Comparison of ENCODE assay signal across 1 cellular context in genomic region chr10:99845837-99846382, GRCh38.
TF ChIP-seq lines count a peak whose summit lies in the region.

No MANE protein-coding gene starts in this region.

TF ChIP-seq in HEK293, 187 proteins besides CTCF, POLR2A, EP300 and RAD21 (continued from another document and continues in another):
- TF ChIP-seq REST (tag by site-specific recombination; IDR thresholded peaks at IDR 0.05), result no peak
- TF ChIP-seq ZNF510 (tag by site-specific recombination; IDR thresholded peaks at IDR 0.05; ENCODE audit: insufficient replicate concordance), result no peak
- no peak for TF ChIP-seq IKZF3 (tag by site-specific recombination; IDR thresholded peaks at IDR 0.05)
- no peak for TF ChIP-seq ZNF416 (tag by site-specific recombination; IDR thresholded peaks at IDR 0.05)
- no peak for TF ChIP-seq ZNF366 (tag by site-specific recombination; conservative IDR thresholded peaks at IDR 0.05)
- no peak for TF ChIP-seq PRDM1 (tag by site-specific recombination; IDR thresholded peaks at IDR 0.05)
- TF ChIP-seq MYNN (tag by site-specific recombination; IDR thresholded peaks at IDR 0.05; ENCODE audit: borderline replicate concordance), result no peak
- no peak for TF ChIP-seq ZNF398 (tag by site-specific recombination; IDR thresholded peaks at IDR 0.05)
- no peak for TF ChIP-seq ZXDB (tag by site-specific recombination; IDR thresholded peaks at IDR 0.05)
- peak; percentile 57 for TF ChIP-seq ZNF629 (tag by site-specific recombination; IDR thresholded peaks at IDR 0.05)
- no peak for TF ChIP-seq ZIC2 (tag by site-specific recombination; IDR thresholded peaks at IDR 0.05)
- TF ChIP-seq ZNF488 (tag by site-specific recombination; IDR thresholded peaks at IDR 0.05), result no peak
- TF ChIP-seq ZNF792 (tag by site-specific recombination; IDR thresholded peaks at IDR 0.05), result no peak
- no peak for TF ChIP-seq ZNF140 (tag by site-specific recombination; IDR thresholded peaks at IDR 0.05)
- TF ChIP-seq ZNF423 (tag by site-specific recombination; IDR thresholded peaks at IDR 0.05), result no peak
- TF ChIP-seq ZNF514 (tag by site-specific recombination; IDR thresholded peaks at IDR 0.05), result no peak
- no peak for TF ChIP-seq BCL6B (tag by site-specific recombination; IDR thresholded peaks at IDR 0.05)
- TF ChIP-seq ZNF580 (tag by site-specific recombination; IDR thresholded peaks at IDR 0.05), result no peak
- TF ChIP-seq ZSCAN16 (tag by site-specific recombination; IDR thresholded peaks at IDR 0.05), result no peak
- TF ChIP-seq ZNF785 (tag by site-specific recombination; IDR thresholded peaks at IDR 0.05), result no peak
- TF ChIP-seq KLF17 (tag by site-specific recombination; IDR thresholded peaks at IDR 0.05), result 0 out of 2 replicates have a peak, but pooled peaks have one; percentile 22
- no peak for TF ChIP-seq ZNF747 (tag by site-specific recombination; IDR thresholded peaks at IDR 0.05)
- TF ChIP-seq ZNF391 (tag by site-specific recombination; IDR thresholded peaks at IDR 0.05; ENCODE audit: borderline replicate concordance, low read depth), result no peak
- TF ChIP-seq GLIS1 (tag by site-specific recombination; IDR thresholded peaks at IDR 0.05), result no peak
- TF ChIP-seq ZFP69B (tag by site-specific recombination; IDR thresholded peaks at IDR 0.05), result 0 out of 2 replicates have a peak, but pooled peaks have one; percentile 28
- TF ChIP-seq MEIS1 (CRISPR knock-in tag; IDR thresholded peaks at IDR 0.05; ENCODE audit: borderline replicate concordance), result no peak
- TF ChIP-seq HOXD13 (CRISPR knock-in tag; IDR thresholded peaks at IDR 0.05; ENCODE audit: borderline replicate concordance), result no peak
- TF ChIP-seq PRDM6 (tag by site-specific recombination; IDR thresholded peaks at IDR 0.05), result no peak
- no peak for TF ChIP-seq ZNF16 (tag by site-specific recombination; IDR thresholded peaks at IDR 0.05; ENCODE audit: low read depth)
- no peak for TF ChIP-seq ZNF19 (tag by site-specific recombination; IDR thresholded peaks at IDR 0.05; ENCODE audit: low read depth)
- TF ChIP-seq ZNF37A (tag by site-specific recombination; IDR thresholded peaks at IDR 0.05), result no peak
- TF ChIP-seq ZNF791 (tag by site-specific recombination; IDR thresholded peaks at IDR 0.05), result no peak
- no peak for TF ChIP-seq ZNF404 (tag by site-specific recombination; IDR thresholded peaks at IDR 0.05)
- peak; percentile 67 for TF ChIP-seq ZNF639 (tag by site-specific recombination; IDR thresholded peaks at IDR 0.05)
- TF ChIP-seq ZNF518A (tag by site-specific recombination; conservative IDR thresholded peaks at IDR 0.05; ENCODE audit: low read depth), result no peak
- no peak for TF ChIP-seq ZNF658 (tag by site-specific recombination; IDR thresholded peaks at IDR 0.05)
- TF ChIP-seq ZNF777 (tag by site-specific recombination; IDR thresholded peaks at IDR 0.05; ENCODE audit: borderline replicate concordance), result no peak
- TF ChIP-seq ZNF26 (tag by site-specific recombination; IDR thresholded peaks at IDR 0.05), result no peak
- no peak for TF ChIP-seq ZNF132 (tag by site-specific recombination; IDR thresholded peaks at IDR 0.05; ENCODE audit: borderline replicate concordance)
- TF ChIP-seq ZBTB21 (tag by site-specific recombination; IDR thresholded peaks at IDR 0.05), result 0 out of 2 replicates have a peak, but pooled peaks have one; percentile 26
- TF ChIP-seq AEBP2 (tag by site-specific recombination; IDR thresholded peaks at IDR 0.05; ENCODE audit: borderline replicate concordance), result no peak
- no peak for TF ChIP-seq ZNF174 (tag by site-specific recombination; IDR thresholded peaks at IDR 0.05)
